In the genomic region with DNA sequence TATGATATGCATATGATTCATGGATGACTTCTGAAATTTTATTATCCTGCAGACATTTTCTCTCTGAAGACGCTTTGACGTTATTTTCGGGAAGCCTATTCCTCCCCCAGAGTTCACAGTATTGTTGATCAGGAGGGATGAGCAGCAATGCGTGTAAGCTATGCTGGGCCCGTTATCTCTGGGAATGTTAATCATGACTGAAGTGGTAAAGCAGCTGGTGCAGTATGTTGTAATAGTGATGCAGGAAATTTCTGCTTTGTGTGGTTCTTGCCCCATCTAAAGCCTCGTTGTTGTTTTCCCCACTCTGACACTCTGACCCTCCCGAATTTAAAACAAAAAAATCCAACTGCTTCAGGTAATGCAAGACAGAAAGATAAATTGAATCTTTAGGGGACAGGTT, we compare ENCODE assay signal across 15 cellular contexts.
"Had no signal": no experiment of that assay in that cellular context is flagged by ENCODE, and none has a peak within 500 bp of the region (broad histone marks: within the 10 kb centered on the region; RNA-seq: fewer than 3 reads in every experiment).

No MANE protein-coding gene starts in this region.

- H3K36me3 ChIP-seq: esophagus squamous epithelium, thyroid gland, uterus had no signal

- DNase-seq: activated B cell treated with CpG ODN at 0.5 μM for 24 hours; activated CD4-positive, alpha-beta T cell treated with anti-CD3 and anti-CD28 coated beads for 48 hours; activated CD8-positive, alpha-beta memory T cell treated with anti-CD3 and anti-CD28 coated beads, Interleukin-2, amount 50 U/mL, for 48 hours; activated gamma-delta T cell treated with Interleukin-2 at 50 U/mL for 16 hours; activated naive CD8-positive, alpha-beta T cell treated with anti-CD3 and anti-CD28 coated beads for 36 hours; cerebellar nuclear complex; effector CD8-positive, alpha-beta T cell; esophagus squamous epithelium; foreskin keratinocyte; glutamatergic neuron; posterior cingulate gyrus; stimulated activated CD4-positive, alpha-beta T cell treated with anti-CD3 and anti-CD28 coated beads, Interleukin-12 subunit alpha, Interleukin-12 subunit beta, amount 100 ng/mL, for 4 hours; stimulated activated CD4-positive, alpha-beta T cell treated with anti-CD3 and anti-CD28 coated beads, Interleukin-2, amount 100 ng/mL, for 48 hours; thyroid gland; uterus had no signal

- H3K27ac ChIP-seq: esophagus squamous epithelium, foreskin keratinocyte, thyroid gland, uterus had no signal

- H3K4me1 ChIP-seq: esophagus squamous epithelium, foreskin keratinocyte, uterus had no signal

- H3K4me3 ChIP-seq: esophagus squamous epithelium, thyroid gland, uterus had no signal

- H3K27me3 ChIP-seq: esophagus squamous epithelium, foreskin keratinocyte, thyroid gland, uterus had no signal

- H3K9me3 ChIP-seq: esophagus squamous epithelium, thyroid gland, uterus had no signal
